Comparison of ENCODE assay signal across 15 cellular contexts in the genomic region with DNA sequence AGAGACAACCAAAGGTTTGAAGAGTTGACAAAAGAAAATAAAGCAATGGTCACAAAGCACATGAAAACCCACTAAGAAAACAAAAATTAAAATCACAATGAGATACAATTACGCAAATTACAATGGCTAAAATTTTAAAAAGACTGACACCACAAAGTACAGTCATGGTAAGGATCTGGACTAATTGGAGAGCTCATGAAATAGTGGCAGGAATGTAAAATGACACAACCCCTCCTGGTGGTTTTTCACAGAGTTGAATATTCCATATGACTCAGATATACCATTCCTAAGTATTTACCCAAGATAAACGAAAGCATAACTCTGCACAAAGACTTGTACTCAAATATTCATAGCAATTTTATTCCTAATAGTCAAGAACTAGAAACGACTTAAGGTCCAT.
DNase-seq lines count a peak whose midpoint lies in the region; ATAC-seq and TF ChIP-seq lines count a peak whose summit lies in the region.
"Had no signal": no experiment of that assay in that cellular context is flagged by ENCODE, and none has a peak within 500 bp of the region (broad histone marks: within the 10 kb centered on the region; RNA-seq: fewer than 3 reads in every experiment).

No MANE protein-coding gene starts in this region.

- CTCF ChIA-PET in AG04450 (lab: Charles Lee): interaction anchor here (1.3 to 1.5 kb wide), 2 partner anchors 16 to 19 kb away, joined by 3 to 4 read pairs; no protein-coding TSS in a partner anchor

- DNase-seq in AG04450 (ENCODE audit: low read depth, low spot score): no peak
- peak; percentile 20 for DNase-seq in HT-29 (ENCODE audit: low spot score)
- peak; percentile 77 for DNase-seq in astrocyte of the hippocampus (ENCODE audit: low read depth, low spot score)
- DNase-seq in glomerular visceral epithelial cell (ENCODE audit: extremely low spot score): peak; percentile 27
- no peak for DNase-seq in activated CD4-positive, alpha-beta T cell treated with anti-CD3 and anti-CD28 coated beads, Interleukin-2, amount 50 U/mL, for 48 hours
- DNase-seq in NAMALWA (ENCODE audit: low spot score): no peak
- DNase-seq in stimulated activated naive CD4-positive, alpha-beta T cell (lab: John Stamatoyannopoulos, UW): no peak
- DNase-seq: activated CD4-positive, alpha-beta memory T cell treated with anti-CD3 and anti-CD28 coated beads, Interleukin-2, amount 10 ng/mL, durations not matched to agents 7 days and 5 days; GF-D8; midbrain; NCI-H2227 treated with DMSO at 0.1 percent for 48 hours had no signal

- ATAC-seq in GM18498 (IDR thresholded peaks at IDR 0.05; ENCODE audit: unreplicated experiment): no peak
- ATAC-seq: HCT116 had no signal

- H3K9me3 ChIP-seq in AG04450 (ENCODE audit: control insufficient read depth, insufficient read depth, low read length): no peaks in the 10 kb centered on the region; the same call in 1 of the 2 replicates
- H3K9me3 ChIP-seq: esophagus muscularis mucosa had no signal

- H3K27me3 ChIP-seq in AG04450 (ENCODE audit: control insufficient read depth, insufficient read depth, low read length): no peaks in the 10 kb centered on the region
- H3K27me3 ChIP-seq: esophagus muscularis mucosa had no signal

- POLR2A ChIA-PET in AG04450 (lab: Yijun Ruan, JAX): interaction anchor here (1.0 kb wide), 1 partner anchor 9 kb away, joined by 3 read pairs; no protein-coding TSS in a partner anchor

- H3K4me3 ChIP-seq in AG04450 (ENCODE audit: low read depth, low read length): no peak overlapping the region
- H3K4me3 ChIP-seq: esophagus muscularis mucosa had no signal

- TF ChIP-seq CTCF in AG04450 (IDR thresholded peaks at IDR 0.05; ENCODE audit: low read depth, low read length): peak; percentile 64

- no peak overlapping the region for H3K27ac ChIP-seq in AG04450 (ENCODE audit: low read depth, low read length)
- H3K27ac ChIP-seq: esophagus muscularis mucosa, parathyroid adenoma had no signal

Comparison
In these comparisons a context has a peak if more than half of its experiments do, and no peak if none do; other contexts are left out.
1. DNase-seq: peak in HT-29 (single experiment), astrocyte of the hippocampus (single experiment) and glomerular visceral epithelial cell (single experiment); none in AG04450 (single experiment), activated CD4-positive, alpha-beta T cell treated with anti-CD3 and anti-CD28 coated beads, Interleukin-2, amount 50 U/mL, for 48 hours (0 of 2), NAMALWA (single experiment) and stimulated activated naive CD4-positive, alpha-beta T cell (0 of 6).